11 cellular contexts compared by ENCODE assay signal in the genomic region with DNA sequence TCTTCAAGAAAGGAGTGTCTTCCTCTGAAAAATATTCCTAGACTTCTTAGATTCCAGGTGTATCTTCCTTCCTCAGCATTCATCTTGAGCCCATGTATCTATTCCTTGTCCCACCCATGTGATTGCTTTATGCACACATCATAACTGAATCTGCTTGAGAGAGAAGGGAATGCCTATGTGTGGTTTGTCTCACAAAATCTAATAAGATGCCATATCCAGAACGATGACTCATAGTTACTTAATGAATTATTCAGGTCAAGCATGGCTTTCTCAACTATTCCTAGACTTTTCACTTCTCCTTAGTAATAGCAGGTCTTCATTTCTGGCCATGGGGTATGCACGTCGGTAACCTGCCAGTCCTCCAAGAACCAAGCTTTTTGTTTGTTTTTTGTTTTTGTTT.
DNase-seq lines count a peak whose midpoint lies in the region; ATAC-seq and TF ChIP-seq lines count a peak whose summit lies in the region.
"Had no signal": no experiment of that assay in that cellular context is flagged by ENCODE, and none has a peak within 500 bp of the region (broad histone marks: within the 10 kb centered on the region; RNA-seq: fewer than 3 reads in every experiment).

No MANE protein-coding gene starts in this region.

- H3K4me1 ChIP-seq in HUES48 (ENCODE audit: control insufficient read depth, insufficient read depth, low read length) (peaks cover 18% of the 10 kb centered on the region), body of pancreas (peaks cover 97% of the 10 kb centered on the region), thyroid gland (peaks cover 0 to 4% of the 10 kb centered on the region in 2 donors)

- no peaks in the 10 kb centered on the region for H3K27me3 ChIP-seq in HUES48 (ENCODE audit: control insufficient read depth, insufficient read depth, low read length)
- H3K27me3 ChIP-seq in body of pancreas, result no peaks in the 10 kb centered on the region
- H3K27me3 ChIP-seq in layer of hippocampus (ENCODE audit: control insufficient read depth, insufficient read depth, low read length), result no peaks in the 10 kb centered on the region
- H3K27me3 ChIP-seq in thyroid gland, result no peaks in the 10 kb centered on the region

- ATAC-seq in body of pancreas (no peak), GM18517 (IDR thresholded peaks at IDR 0.05; ENCODE audit: unreplicated experiment) (no peak)
- ATAC-seq: T-cell had no signal

- DNase-seq in body of pancreas (no peak), thyroid gland (no peak), GM10248 (ENCODE audit: extremely low spot score) (no peak), NCI-H1436 treated with DMSO at 0.1 percent for 48 hours (lab: John Stamatoyannopoulos, UW) (no peak)
- DNase-seq: activated T-cell treated with anti-CD3 and anti-CD28 coated beads for 4 hours; effector CD4-positive, alpha-beta T cell; T-cell had no signal

- H3K9ac ChIP-seq in HUES48 (ENCODE audit: low read depth, low read length), result no peak overlapping the region

- H3K27ac ChIP-seq in HUES48 (ENCODE audit: low read depth, low read length) (peak overlapping the region; percentile 44), body of pancreas (peak overlapping the region; percentile 80 to 87 (median 83)), layer of hippocampus (ENCODE audit: low read depth, low read length) (peak overlapping the region; percentile 21), thyroid gland (peak overlapping the region in 2 of 3 donors; percentile 18 to 48)

- H3K4me3 ChIP-seq in HUES48 (ENCODE audit: low read depth, low read length) (no peak overlapping the region), body of pancreas (no peak overlapping the region), thyroid gland (replicated peaks in 1 of 3) (no peak overlapping the region)
- H3K4me3 ChIP-seq: mucosa of descending colon had no signal

- TF ChIP-seq CTCF in body of pancreas (IDR thresholded peaks at IDR 0.05) (no peak), thyroid gland (IDR thresholded peaks at IDR 0.05) (no peak), GM10248 (IDR thresholded peaks at IDR 0.05; ENCODE audit: control extremely low read depth, extremely low read depth, low read depth, missing control alignments) (no peak)

- H3K36me3 ChIP-seq in HUES48 (ENCODE audit: control insufficient read depth, insufficient read depth, low read length) (no peaks in the 10 kb centered on the region), body of pancreas (replicated peaks in 1 of 2; ENCODE audit: insufficient read depth in 1 of 2, low read depth in 2 of 2) (no peaks in the 10 kb centered on the region), thyroid gland (no peaks in the 10 kb centered on the region)

- TF ChIP-seq POLR2A in body of pancreas (IDR thresholded peaks at IDR 0.05) (no peak), thyroid gland (IDR thresholded peaks at IDR 0.05) (no peak)

- no peaks in the 10 kb centered on the region for H3K9me3 ChIP-seq in HUES48 (ENCODE audit: control insufficient read depth, insufficient read depth, low read length)
- H3K9me3 ChIP-seq in body of pancreas, result no peaks in the 10 kb centered on the region
- H3K9me3 ChIP-seq in thyroid gland, result no peaks in the 10 kb centered on the region
- H3K9me3 ChIP-seq: mucosa of descending colon had no signal

- CTCF ChIA-PET in GM10248 (lab: Yijun Ruan, JAX), result interaction anchor here (0.9 to 1.5 kb wide), 6 partner anchors 9 to 110 kb away, joined by 3 to 4 read pairs (median 3); no protein-coding TSS in a partner anchor

- POLR2A ChIA-PET in GM10248 (lab: Yijun Ruan, JAX), result no interaction called here

- intact Hi-C loops in body of pancreas (cut with DNase I), result no loop called here
- intact Hi-C loops in thyroid gland (cut with DNase I), result no loop called here

- WGBS in body of pancreas, 2 donors, result 40 to 59% methylated on average over 3 of the region's 3 CpGs
- WGBS in thyroid gland, 2 donors, result 91 to 92% methylated on average over 3 of the region's 3 CpGs

Comparison
In these comparisons a context has a peak if more than half of its experiments do, and no peak if none do; other contexts are left out.
1. H3K27ac ChIP-seq: peak in every context shown above with its lines; median percentile 83 in body of pancreas; 44 in HUES48; 33 in thyroid gland; 21 in layer of hippocampus.